1 cellular context compared by ENCODE assay signal in genomic region chr17:58277107-58277506, GRCh38.
TF ChIP-seq lines count a peak whose summit lies in the region.

No MANE protein-coding gene starts in this region.

TF ChIP-seq in IMR-90, 13 proteins besides CTCF, POLR2A, EP300 and RAD21 (continued from another document):
- no peak for TF ChIP-seq MAZ (IDR thresholded peaks at IDR 0.05; ENCODE audit: borderline replicate concordance, low read depth, low read length)
- TF ChIP-seq MAFK (IDR thresholded peaks at IDR 0.05; ENCODE audit: low read depth, low read length) = no peak
- no peak for TF ChIP-seq CEBPB (IDR thresholded peaks at IDR 0.05; ENCODE audit: low read depth, low read length)
- no peak for TF ChIP-seq MXI1 (IDR thresholded peaks at IDR 0.05; ENCODE audit: borderline replicate concordance, low read depth, low read length)
- TF ChIP-seq CHD1 (IDR thresholded peaks at IDR 0.05; ENCODE audit: low read depth, low read length) = no peak
- TF ChIP-seq, protein P1, sequence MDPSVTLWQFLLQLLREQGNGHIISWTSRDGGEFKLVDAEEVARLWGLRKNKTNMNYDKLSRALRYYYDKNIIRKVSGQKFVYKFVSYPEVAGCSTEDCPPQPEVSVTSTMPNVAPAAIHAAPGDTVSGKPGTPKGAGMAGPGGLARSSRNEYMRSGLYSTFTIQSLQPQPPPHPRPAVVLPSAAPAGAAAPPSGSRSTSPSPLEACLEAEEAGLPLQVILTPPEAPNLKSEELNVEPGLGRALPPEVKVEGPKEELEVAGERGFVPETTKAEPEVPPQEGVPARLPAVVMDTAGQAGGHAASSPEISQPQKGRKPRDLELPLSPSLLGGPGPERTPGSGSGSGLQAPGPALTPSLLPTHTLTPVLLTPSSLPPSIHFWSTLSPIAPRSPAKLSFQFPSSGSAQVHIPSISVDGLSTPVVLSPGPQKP (IDR thresholded peaks at IDR 0.05; ENCODE audit: borderline replicate concordance, low read depth, low read length) = no peak
- TF ChIP-seq SMC3 (IDR thresholded peaks at IDR 0.05; ENCODE audit: low read depth, low read length) = no peak
- no peak for TF ChIP-seq RCOR1 (IDR thresholded peaks at IDR 0.05; ENCODE audit: insufficient replicate concordance, low read length)
